In the genomic region with DNA sequence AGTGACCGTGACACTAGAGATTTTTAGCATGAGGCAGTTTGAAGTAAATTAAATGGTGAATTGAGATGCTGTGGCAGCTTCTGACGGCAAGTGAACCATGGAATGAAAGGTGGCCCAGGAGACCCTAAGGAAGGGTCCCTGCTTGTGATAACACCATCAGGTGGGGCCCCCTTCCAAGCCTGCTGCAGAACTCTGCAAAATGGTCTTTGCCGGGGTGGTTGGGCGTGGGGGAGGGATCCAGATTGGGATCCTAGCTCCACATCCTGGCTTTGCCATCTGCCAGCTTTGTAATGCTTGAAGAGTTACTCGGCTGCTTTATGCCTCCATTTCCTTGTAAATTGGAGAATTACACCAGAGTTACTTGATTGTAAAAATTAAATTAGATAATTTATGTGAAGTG, we compare ENCODE assay signal across 27 cellular contexts.
"Had no signal": no experiment of that assay in that cellular context is flagged by ENCODE, and none has a peak within 500 bp of the region (broad histone marks: within the 10 kb centered on the region; RNA-seq: fewer than 3 reads in every experiment).

No MANE protein-coding gene starts in this region.

- H3K27me3 ChIP-seq: ascending aorta, breast epithelium, cardiac muscle cell, colonic mucosa had no signal

- H3K27ac ChIP-seq: ascending aorta, breast epithelium, cardiac muscle cell, colonic mucosa, epithelial cell of prostate, WERI-Rb-1 had no signal

- H3K36me3 ChIP-seq: ascending aorta, breast epithelium, cardiac muscle cell, colonic mucosa, WERI-Rb-1 had no signal

- H3K4me3 ChIP-seq: ascending aorta, breast epithelium, cardiac muscle cell, colonic mucosa had no signal

- H3K9me3 ChIP-seq: ascending aorta, colonic mucosa had no signal

- H3K4me1 ChIP-seq: ascending aorta, breast epithelium, colonic mucosa had no signal

- ATAC-seq: activated CD4-positive, alpha-beta T cell treated with anti-CD3 and anti-CD28 coated beads for 36 hours; activated naive CD4-positive, alpha-beta T cell treated with anti-CD3 and anti-CD28 coated beads, Interleukin-2, amount 50 U/mL, for 72 hours; activated T-cell treated with anti-CD3 and anti-CD28 coated beads, Interleukin-2, amount 50 U/mL, for 72 hours; T-helper 17 cell had no signal

- DNase-seq: activated CD4-positive, alpha-beta memory T cell treated with anti-CD3 and anti-CD28 coated beads, Interleukin-2, amount 10 ng/mL, durations not matched to agents 7 days and 5 days; activated CD4-positive, alpha-beta T cell treated with anti-CD3 and anti-CD28 coated beads for 36 hours; activated CD4-positive, alpha-beta T cell treated with anti-CD3 and anti-CD28 coated beads, Interleukin-2, amount 10 ng/mL, durations not matched to agents 24 days and 14 days; activated CD4-positive, CD25-positive, alpha-beta regulatory T cell; activated CD4-positive, CD25-positive, alpha-beta regulatory T cell treated with anti-CD3 and anti-CD28 coated beads, Interleukin-2, amount 50 U/mL, for 72 hours; activated CD8-positive, alpha-beta memory T cell treated with anti-CD3 and anti-CD28 coated beads, Interleukin-2, amount 50 U/mL, for 48 hours; activated gamma-delta T cell; activated naive CD4-positive, alpha-beta T cell; activated naive CD4-positive, alpha-beta T cell treated with anti-CD3 and anti-CD28 coated beads, Interleukin-2, amount 10 ng/mL, durations not matched to agents 7 days and 5 days; activated naive CD8-positive, alpha-beta T cell treated with anti-CD3 and anti-CD28 coated beads, Interleukin-2, amount 10 ng/mL, durations not matched to agents 7 days and 5 days; activated T-cell treated with anti-CD3 and anti-CD28 coated beads for 4 hours; activated T-cell treated with anti-CD3 and anti-CD28 coated beads, Interleukin-2, amount 50 U/mL, for 24 hours; activated T-cell treated with anti-CD3 and anti-CD28 coated beads, Interleukin-2, amount 50 U/mL, for 72 hours; central memory CD4-positive, alpha-beta T cell; cerebellar nuclear complex; colonic mucosa; effector CD8-positive, alpha-beta T cell; foreskin fibroblast; head of caudate nucleus; T-helper 17 cell; T1000; WERI-Rb-1 had no signal
